In the genomic region with DNA sequence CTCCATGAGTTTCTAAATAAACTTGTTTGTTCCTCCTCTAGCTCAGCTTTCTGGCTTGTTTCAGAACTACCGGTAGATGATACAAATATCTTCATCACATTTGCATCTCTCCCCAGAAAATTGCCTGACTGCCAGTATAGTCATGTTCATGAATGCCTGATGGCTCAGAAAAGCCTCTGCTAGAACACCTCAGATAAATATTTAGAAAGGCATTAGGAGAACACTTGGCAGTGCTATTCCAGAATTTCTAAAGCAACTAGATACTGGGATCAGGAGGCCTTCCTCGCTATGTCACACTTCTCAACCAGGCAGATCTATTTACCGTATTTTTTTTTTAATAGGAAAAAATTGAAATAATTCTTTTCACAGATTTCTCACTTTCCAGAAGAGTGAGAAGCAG, we compare ENCODE assay signal across 16 cellular contexts.
"Had no signal": no experiment of that assay in that cellular context is flagged by ENCODE, and none has a peak within 500 bp of the region (broad histone marks: within the 10 kb centered on the region; RNA-seq: fewer than 3 reads in every experiment).

No MANE protein-coding gene starts in this region.

- DNase-seq: activated CD4-positive, alpha-beta T cell treated with anti-CD3 and anti-CD28 coated beads, Interleukin-2, amount 50 U/mL, for 1 hour; activated naive CD8-positive, alpha-beta T cell treated with anti-CD3 and anti-CD28 coated beads, Interleukin-2, amount 10 ng/mL, durations not matched to agents 7 days and 5 days; cerebellar nuclear complex; erythroblast; hypothalamus; left colon; occipital lobe; stimulated activated CD4-positive, alpha-beta T cell treated with anti-CD3 and anti-CD28 coated beads, Interleukin-12 subunit alpha, Interleukin-12 subunit beta, amount 100 ng/mL, for 4 hours; stimulated activated naive CD4-positive, alpha-beta T cell; upper lobe of right lung had no signal

- H3K27me3 Mint-ChIP-seq: activated naive CD8-positive, alpha-beta T cell treated with anti-CD3 and anti-CD28 coated beads, Interleukin-2, amount 10 ng/mL, durations not matched to agents 7 days and 5 days; dendritic cell treated with granulocyte-macrophage colony-stimulating factor and Interleukin-4, amounts not matched to agents 40 ng/mL and 50 ng/mL, for 4 days; natural killer cell treated with Interleukin-12 subunit alpha and Interleukin-12 subunit beta and Interleukin-15 and Interleukin-18, amount 100 ng/mL, for 72 hours had no signal

- H3K9me3 Mint-ChIP-seq: dendritic cell treated with granulocyte-macrophage colony-stimulating factor and Interleukin-4, amounts not matched to agents 40 ng/mL and 50 ng/mL, for 4 days; natural killer cell treated with Interleukin-12 subunit alpha and Interleukin-12 subunit beta and Interleukin-15 and Interleukin-18, amount 100 ng/mL, for 72 hours had no signal

- H3K9me3 ChIP-seq: suprapubic skin, upper lobe of right lung had no signal

- H3K4me3 ChIP-seq: lung, suprapubic skin, upper lobe of right lung had no signal

- H3K27ac ChIP-seq: suprapubic skin, upper lobe of right lung had no signal

- H3K4me3 Mint-ChIP-seq: activated naive CD8-positive, alpha-beta T cell treated with anti-CD3 and anti-CD28 coated beads, Interleukin-2, amount 10 ng/mL, durations not matched to agents 7 days and 5 days; dendritic cell treated with granulocyte-macrophage colony-stimulating factor and Interleukin-4, amounts not matched to agents 40 ng/mL and 50 ng/mL, for 4 days; natural killer cell treated with Interleukin-12 subunit alpha and Interleukin-12 subunit beta and Interleukin-15 and Interleukin-18, amount 100 ng/mL, for 72 hours had no signal

- H3K27ac Mint-ChIP-seq: activated naive CD8-positive, alpha-beta T cell treated with anti-CD3 and anti-CD28 coated beads, Interleukin-2, amount 10 ng/mL, durations not matched to agents 7 days and 5 days; dendritic cell treated with granulocyte-macrophage colony-stimulating factor and Interleukin-4, amounts not matched to agents 40 ng/mL and 50 ng/mL, for 4 days; progenitor cell of endocrine pancreas had no signal

- H3K36me3 ChIP-seq: suprapubic skin, upper lobe of right lung had no signal

- H3K36me3 Mint-ChIP-seq: natural killer cell treated with Interleukin-12 subunit alpha and Interleukin-12 subunit beta and Interleukin-15 and Interleukin-18, amount 100 ng/mL, for 72 hours had no signal

- H3K4me1 ChIP-seq: suprapubic skin, upper lobe of right lung had no signal

- ATAC-seq: left colon; natural killer cell treated with Interleukin-12 subunit alpha and Interleukin-12 subunit beta and Interleukin-15 and Interleukin-18, amount 100 ng/mL, for 72 hours; sciatic nerve; upper lobe of right lung had no signal

- H3K27me3 ChIP-seq: suprapubic skin, upper lobe of right lung had no signal
